In genomic region chr11:65622011-65622410, GRCh38 we compare ENCODE assay signal across 27 cellular contexts. TPM values are rescaled to one million over a fixed set of nuclear protein-coding genes. Genes with fewer than 3 reads are reported as not detected.
"Had no signal": no experiment of that assay in that cellular context is flagged by ENCODE, and none has a peak within 500 bp of the region (broad histone marks: within the 10 kb centered on the region; RNA-seq: fewer than 3 reads in every experiment).

No MANE protein-coding gene starts in this region.

- H3K9me3 Mint-ChIP-seq: activated CD4-positive, alpha-beta memory T cell treated with anti-CD3 and anti-CD28 coated beads for 36 hours; activated naive CD4-positive, alpha-beta T cell treated with anti-CD3 and anti-CD28 coated beads, Interleukin-2, amount 50 U/mL, for 24 hours; activated T-helper 1 cell treated with anti-CD3 and anti-CD28 coated beads, Interleukin-12 subunit alpha, Interleukin-12 subunit beta, Interleukin-2, Interleukin-4 antibody, amounts not matched to agents 30 ng/mL and 10 ng/mL and 1 ng/mL, durations not matched to agents 14 hours and 24 hours and 36 hours; mesothelial cell of epicardium; naive thymus-derived CD8-positive, alpha-beta T cell had no signal

- ATAC-seq: activated CD8-positive, alpha-beta memory T cell treated with anti-CD3 and anti-CD28 coated beads, Interleukin-2, amount 10 ng/mL, durations not matched to agents 7 days and 5 days; naive thymus-derived CD8-positive, alpha-beta T cell; stimulated activated naive CD8-positive, alpha-beta T cell treated with anti-CD3 and anti-CD28 coated beads, Interleukin-15, Interleukin-2, amounts not matched to agents 100 U/mL and 50 U/mL, for 24 hours had no signal

- H3K27ac Mint-ChIP-seq: activated CD4-positive, alpha-beta memory T cell treated with anti-CD3 and anti-CD28 coated beads for 36 hours; activated CD8-positive, alpha-beta memory T cell treated with anti-CD3 and anti-CD28 coated beads, Interleukin-2, amount 10 ng/mL, durations not matched to agents 7 days and 5 days; activated naive CD4-positive, alpha-beta T cell treated with anti-CD3 and anti-CD28 coated beads, Interleukin-2, amount 50 U/mL, for 24 hours; activated T-helper 1 cell treated with anti-CD3 and anti-CD28 coated beads, Interleukin-12 subunit alpha, Interleukin-12 subunit beta, Interleukin-2, Interleukin-4 antibody, amounts not matched to agents 30 ng/mL and 10 ng/mL and 1 ng/mL, durations not matched to agents 14 hours and 24 hours and 36 hours; mesothelial cell of epicardium had no signal

- H3K4me1 Mint-ChIP-seq: mesothelial cell of epicardium had no signal

- H3K4me3 Mint-ChIP-seq: activated CD4-positive, alpha-beta memory T cell treated with anti-CD3 and anti-CD28 coated beads for 36 hours; activated CD8-positive, alpha-beta memory T cell treated with anti-CD3 and anti-CD28 coated beads, Interleukin-2, amount 10 ng/mL, durations not matched to agents 7 days and 5 days; activated naive CD4-positive, alpha-beta T cell treated with anti-CD3 and anti-CD28 coated beads, Interleukin-2, amount 50 U/mL, for 24 hours; activated T-helper 1 cell treated with anti-CD3 and anti-CD28 coated beads, Interleukin-12 subunit alpha, Interleukin-12 subunit beta, Interleukin-2, Interleukin-4 antibody, amounts not matched to agents 30 ng/mL and 10 ng/mL and 1 ng/mL, durations not matched to agents 14 hours and 24 hours and 36 hours; mesothelial cell of epicardium; naive thymus-derived CD8-positive, alpha-beta T cell had no signal

- DNase-seq: activated CD4-positive, alpha-beta memory T cell treated with anti-CD3 and anti-CD28 coated beads for 36 hours; activated CD4-positive, alpha-beta T cell treated with anti-CD3 and anti-CD28 coated beads for 4 hours; activated CD4-positive, CD25-positive, alpha-beta regulatory T cell; activated CD8-positive, alpha-beta memory T cell treated with anti-CD3 and anti-CD28 coated beads, Interleukin-2, amount 10 ng/mL, durations not matched to agents 7 days and 5 days; activated gamma-delta T cell; activated T-cell treated with anti-CD3 and anti-CD28 coated beads for 4 hours; adrenal gland; central memory CD4-positive, alpha-beta T cell; effector memory CD4-positive, alpha-beta T cell; glutamatergic neuron; hippocampal formation; kidney glomerular epithelial cell; mammary epithelial cell; naive thymus-derived CD8-positive, alpha-beta T cell; ovary; spleen; stimulated activated CD4-positive, alpha-beta T cell treated with anti-CD3 and anti-CD28 coated beads, Interleukin-4, amount 100 ng/mL, for 1 hour; stimulated activated naive CD8-positive, alpha-beta T cell treated with anti-CD3 and anti-CD28 coated beads, Interleukin-15, Interleukin-2, amounts not matched to agents 100 U/mL and 50 U/mL, for 24 hours; T1000 had no signal

- H3K27ac ChIP-seq: adrenal gland, ascending aorta, esophagus muscularis mucosa, left lung, ovary, prostate gland, spleen had no signal

- H3K27me3 Mint-ChIP-seq: activated CD4-positive, alpha-beta memory T cell treated with anti-CD3 and anti-CD28 coated beads for 36 hours; activated CD8-positive, alpha-beta memory T cell treated with anti-CD3 and anti-CD28 coated beads, Interleukin-2, amount 10 ng/mL, durations not matched to agents 7 days and 5 days; activated naive CD4-positive, alpha-beta T cell treated with anti-CD3 and anti-CD28 coated beads, Interleukin-2, amount 50 U/mL, for 24 hours; naive thymus-derived CD8-positive, alpha-beta T cell had no signal

RNA-seq across cellular contexts. Expression of gene KCNK7, which starts 26.4 kb away (rescaled TPM):
- total RNA-seq: ascending aorta, frontal cortex had no signal
